14 cellular contexts compared by ENCODE assay signal in genomic region chr2:195410272-195410671, GRCh38.
DNase-seq lines count a peak whose midpoint lies in the region; ATAC-seq lines count a peak whose summit lies in the region.
"Had no signal": no experiment of that assay in that cellular context is flagged by ENCODE, and none has a peak within 500 bp of the region (broad histone marks: within the 10 kb centered on the region; RNA-seq: fewer than 3 reads in every experiment).

No MANE protein-coding gene starts in this region.

- H3K36me3 Mint-ChIP-seq in stimulated activated memory B cell treated with anti-CD40 and anti-IgM and Interleukin-4, amounts not matched to agents 10 μg/mL and 1 μg/mL and 100 μg/mL, for 72 hours = no peaks in the 10 kb centered on the region
- H3K36me3 Mint-ChIP-seq: activated naive CD8-positive, alpha-beta T cell treated with anti-CD3 and anti-CD28 coated beads for 36 hours; naive thymus-derived CD8-positive, alpha-beta T cell had no signal

- peaks cover 28% of the 10 kb centered on the region for H3K4me1 Mint-ChIP-seq in stimulated activated memory B cell treated with anti-CD40 and anti-IgM and Interleukin-4, amounts not matched to agents 10 μg/mL and 1 μg/mL and 100 μg/mL, for 72 hours

- no peak for DNase-seq in A172 (ENCODE audit: low spot score)
- no peak for DNase-seq in RKO (ENCODE audit: low spot score)
- no peak for DNase-seq in SW 1271 (lab: John Stamatoyannopoulos, UW)
- DNase-seq: activated CD4-positive, alpha-beta T cell treated with anti-CD3 and anti-CD28 coated beads, Interleukin-2, amount 50 U/mL, for 4 hours; activated naive CD8-positive, alpha-beta T cell treated with anti-CD3 and anti-CD28 coated beads for 36 hours; Caco-2; islet precursor cell; naive thymus-derived CD8-positive, alpha-beta T cell; NCI-H1048; NCI-H774 had no signal

- H3K27me3 Mint-ChIP-seq in stimulated activated memory B cell treated with anti-CD40 and anti-IgM and Interleukin-4, amounts not matched to agents 10 μg/mL and 1 μg/mL and 100 μg/mL, for 72 hours = no peaks in the 10 kb centered on the region
- H3K27me3 Mint-ChIP-seq: activated naive CD8-positive, alpha-beta T cell treated with anti-CD3 and anti-CD28 coated beads for 36 hours; naive thymus-derived CD8-positive, alpha-beta T cell had no signal

- H3K4me3 Mint-ChIP-seq in stimulated activated memory B cell treated with anti-CD40 and anti-IgM and Interleukin-4, amounts not matched to agents 10 μg/mL and 1 μg/mL and 100 μg/mL, for 72 hours = no peak overlapping the region
- H3K4me3 Mint-ChIP-seq: activated naive CD8-positive, alpha-beta T cell treated with anti-CD3 and anti-CD28 coated beads for 36 hours; naive thymus-derived CD8-positive, alpha-beta T cell had no signal

- H3K9me3 Mint-ChIP-seq in stimulated activated memory B cell treated with anti-CD40 and anti-IgM and Interleukin-4, amounts not matched to agents 10 μg/mL and 1 μg/mL and 100 μg/mL, for 72 hours = no peaks in the 10 kb centered on the region
- H3K9me3 Mint-ChIP-seq: activated naive CD8-positive, alpha-beta T cell treated with anti-CD3 and anti-CD28 coated beads for 36 hours; naive thymus-derived CD8-positive, alpha-beta T cell had no signal

- ATAC-seq in GM19023 (IDR thresholded peaks at IDR 0.05; ENCODE audit: unreplicated experiment) (peak; percentile 71), GM21825 (IDR thresholded peaks at IDR 0.05; ENCODE audit: unreplicated experiment) (peak; percentile 66), HG03159 (IDR thresholded peaks at IDR 0.05; ENCODE audit: unreplicated experiment) (peak; percentile 75)
- peak; percentile 84 for ATAC-seq in stimulated activated memory B cell treated with anti-CD40 and anti-IgM and Interleukin-4, amounts not matched to agents 10 μg/mL and 1 μg/mL and 100 μg/mL, for 72 hours
- ATAC-seq: naive thymus-derived CD8-positive, alpha-beta T cell had no signal

- H3K27ac Mint-ChIP-seq in stimulated activated memory B cell treated with anti-CD40 and anti-IgM and Interleukin-4, amounts not matched to agents 10 μg/mL and 1 μg/mL and 100 μg/mL, for 72 hours = no peak overlapping the region
- H3K27ac Mint-ChIP-seq: activated naive CD8-positive, alpha-beta T cell treated with anti-CD3 and anti-CD28 coated beads for 36 hours had no signal
